ENCODE assay signal across 10 cellular contexts in the genomic region with DNA sequence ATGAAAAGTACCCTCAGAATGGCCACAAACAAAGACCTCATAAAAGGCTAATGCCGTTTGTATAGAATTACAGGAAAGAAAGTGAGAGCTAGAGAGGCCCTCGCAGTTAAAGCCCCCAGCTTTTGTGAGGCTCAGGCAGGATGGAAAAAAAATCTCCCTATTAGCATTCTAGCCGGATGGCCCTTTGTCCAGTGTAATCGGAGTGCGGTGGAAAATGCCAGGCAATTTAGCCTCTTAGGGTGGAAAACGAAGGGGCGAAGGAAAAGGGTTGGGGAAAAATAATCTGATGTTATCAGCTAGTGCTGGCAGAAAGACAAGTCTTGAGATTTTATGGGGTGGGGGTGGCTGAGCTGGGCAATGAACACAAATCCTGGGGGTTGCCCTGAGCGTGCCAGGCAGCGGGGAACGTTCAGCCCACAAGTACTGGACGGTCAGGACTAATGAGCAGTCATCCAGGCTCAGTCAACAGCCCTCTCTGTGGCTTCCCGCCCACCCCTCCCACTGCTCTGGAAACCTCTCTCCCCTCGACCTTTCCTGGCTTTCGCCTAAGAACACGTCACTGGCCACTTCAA.
DNase-seq lines count a peak whose midpoint lies in the region; FAIRE-seq and TF ChIP-seq lines count a peak whose summit lies in the region.
"Had no signal": no experiment of that assay in that cellular context is flagged by ENCODE, and none has a peak within 500 bp of the region (broad histone marks: within the 10 kb centered on the region; RNA-seq: fewer than 3 reads in every experiment).

No MANE protein-coding gene starts in this region.

- H3K27ac ChIP-seq in HEK293 (ENCODE audit: extremely low read depth, low read depth, low read length) = peak overlapping the region; percentile 40; the same call in 1 of the 2 replicates
- H3K27ac ChIP-seq in esophagus squamous epithelium = peak overlapping the region in 3 of 4 donors; percentile 38 to 53 (median 42)

- POLR2A ChIA-PET in HEK293 (lab: Yijun Ruan, JAX) = interaction anchor here (0.8 to 1.5 kb wide), 2 partner anchors 12 to 567 kb away, joined by 3 to 5 read pairs; no protein-coding TSS in a partner anchor

- H3K36me3 ChIP-seq in HEK293 (ENCODE audit: control insufficient read depth in 2 of 2, insufficient read depth in 1 of 2, low read length in 2 of 2) = no peaks in the 10 kb centered on the region
- no peaks in the 10 kb centered on the region for H3K36me3 ChIP-seq in esophagus squamous epithelium
- H3K36me3 ChIP-seq: pancreas had no signal

- no peak overlapping the region for H3K4me3 ChIP-seq in HEK293 (ENCODE audit: low read depth, low read length)
- no peak overlapping the region for H3K4me3 ChIP-seq in esophagus squamous epithelium
- H3K4me3 ChIP-seq: pancreas had no signal

- no peak for FAIRE-seq in H54 (lab: Jason Lieb, UNC)
- FAIRE-seq: kidney, pancreas had no signal

- intact Hi-C loops in esophagus squamous epithelium (cut with DNase I) = no loop called here

- CTCF ChIA-PET in HEK293 (lab: Yijun Ruan, JAX) = interaction anchor here (0.7 kb wide), 1 partner anchor 230 kb away, joined by 4 read pairs; no protein-coding TSS in a partner anchor

- H3K9me3 ChIP-seq in HEK293 (ENCODE audit: control insufficient read depth, insufficient read depth, low read depth, low read length) (no peaks in the 10 kb centered on the region), esophagus squamous epithelium (no peaks in the 10 kb centered on the region)
- H3K9me3 ChIP-seq: pancreas had no signal

- 66 to 70% methylated on average over 15 of the region's 15 CpGs for WGBS in esophagus squamous epithelium, 2 donors

- peak; percentile 54 for DNase-seq in NCI-H82 (lab: John Stamatoyannopoulos, UW)
- DNase-seq in esophagus squamous epithelium (lab: John Stamatoyannopoulos, UW) = no peak
- DNase-seq in retina = peak; percentile 79
- DNase-seq in H54 (ENCODE audit: insufficient read length, low spot score) = no peak
- DNase-seq in SK-N-DZ (ENCODE audit: low spot score) = no peak
- no peak for DNase-seq in foreskin melanocyte
- DNase-seq in activated effector memory CD4-positive, alpha-beta T cell treated with Interleukin-2 at 50 U/mL for 16 hours = no peak
- DNase-seq: kidney, pancreas had no signal

- H3K27me3 ChIP-seq in esophagus squamous epithelium = no peaks in the 10 kb centered on the region
- H3K27me3 ChIP-seq: pancreas had no signal

- TF ChIP-seq CTCF in HEK293 (tag by site-specific recombination; IDR thresholded peaks at IDR 0.05) (no peak), esophagus squamous epithelium (IDR thresholded peaks at IDR 0.05) (no peak)

- no peak for TF ChIP-seq POLR2A in esophagus squamous epithelium (IDR thresholded peaks at IDR 0.05)
- TF ChIP-seq POLR2A in H54 (IDR thresholded peaks at IDR 0.05; ENCODE audit: low read depth, low read length) = no peak

- H3K4me1 ChIP-seq in HEK293 (ENCODE audit: control insufficient read depth, insufficient read depth, low read length) = peaks cover 32% of the 10 kb centered on the region
- H3K4me1 ChIP-seq in esophagus squamous epithelium = peaks cover 7 to 77% (median 24%) of the 10 kb centered on the region in 3 donors

TF ChIP-seq in HEK293, 187 proteins besides CTCF, POLR2A, EP300 and RAD21 (continues in another document):
- TF ChIP-seq ZSCAN30 (tag by site-specific recombination; IDR thresholded peaks at IDR 0.05) (no peak), ZNF266 (tag by site-specific recombination; IDR thresholded peaks at IDR 0.05; ENCODE audit: low read depth) (no peak), RBAK (tag by site-specific recombination; IDR thresholded peaks at IDR 0.05) (no peak), SCRT1 (tag by site-specific recombination; IDR thresholded peaks at IDR 0.05; ENCODE audit: borderline replicate concordance) (no peak), SP7 (tag by site-specific recombination; IDR thresholded peaks at IDR 0.05) (peak; percentile 43), ZNF184 (tag by site-specific recombination; IDR thresholded peaks at IDR 0.05) (no peak), EGR2 (tag by site-specific recombination; IDR thresholded peaks at IDR 0.05; ENCODE audit: low read depth) (peak; percentile 95), ZNF768 (tag by site-specific recombination; IDR thresholded peaks at IDR 0.05) (no peak), ZSCAN16 (tag by site-specific recombination; IDR thresholded peaks at IDR 0.05) (peak; percentile 81; the same call in 1 of the 2 replicates), ZSCAN23 (tag by site-specific recombination; IDR thresholded peaks at IDR 0.05) (no peak), ZFP69B (tag by site-specific recombination; IDR thresholded peaks at IDR 0.05) (no peak), OSR2 (tag by site-specific recombination; IDR thresholded peaks at IDR 0.05) (0 out of 2 replicates have a peak, but pooled peaks have one; percentile 8)
- TF ChIP-seq, protein P1, sequence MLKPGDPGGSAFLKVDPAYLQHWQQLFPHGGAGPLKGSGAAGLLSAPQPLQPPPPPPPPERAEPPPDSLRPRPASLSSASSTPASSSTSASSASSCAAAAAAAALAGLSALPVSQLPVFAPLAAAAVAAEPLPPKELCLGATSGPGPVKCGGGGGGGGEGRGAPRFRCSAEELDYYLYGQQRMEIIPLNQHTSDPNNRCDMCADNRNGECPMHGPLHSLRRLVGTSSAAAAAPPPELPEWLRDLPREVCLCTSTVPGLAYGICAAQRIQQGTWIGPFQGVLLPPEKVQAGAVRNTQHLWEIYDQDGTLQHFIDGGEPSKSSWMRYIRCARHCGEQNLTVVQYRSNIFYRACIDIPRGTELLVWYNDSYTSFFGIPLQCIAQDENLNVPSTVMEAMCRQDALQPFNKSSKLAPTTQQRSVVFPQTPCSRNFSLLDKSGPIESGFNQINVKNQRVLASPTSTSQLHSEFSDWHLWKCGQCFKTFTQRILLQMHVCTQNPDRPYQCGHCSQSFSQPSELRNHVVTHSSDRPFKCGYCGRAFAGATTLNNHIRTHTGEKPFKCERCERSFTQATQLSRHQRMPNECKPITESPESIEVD (tag by site-specific recombination; IDR thresholded peaks at IDR 0.05) = peak; percentile 81
- TF ChIP-seq, protein P2, sequence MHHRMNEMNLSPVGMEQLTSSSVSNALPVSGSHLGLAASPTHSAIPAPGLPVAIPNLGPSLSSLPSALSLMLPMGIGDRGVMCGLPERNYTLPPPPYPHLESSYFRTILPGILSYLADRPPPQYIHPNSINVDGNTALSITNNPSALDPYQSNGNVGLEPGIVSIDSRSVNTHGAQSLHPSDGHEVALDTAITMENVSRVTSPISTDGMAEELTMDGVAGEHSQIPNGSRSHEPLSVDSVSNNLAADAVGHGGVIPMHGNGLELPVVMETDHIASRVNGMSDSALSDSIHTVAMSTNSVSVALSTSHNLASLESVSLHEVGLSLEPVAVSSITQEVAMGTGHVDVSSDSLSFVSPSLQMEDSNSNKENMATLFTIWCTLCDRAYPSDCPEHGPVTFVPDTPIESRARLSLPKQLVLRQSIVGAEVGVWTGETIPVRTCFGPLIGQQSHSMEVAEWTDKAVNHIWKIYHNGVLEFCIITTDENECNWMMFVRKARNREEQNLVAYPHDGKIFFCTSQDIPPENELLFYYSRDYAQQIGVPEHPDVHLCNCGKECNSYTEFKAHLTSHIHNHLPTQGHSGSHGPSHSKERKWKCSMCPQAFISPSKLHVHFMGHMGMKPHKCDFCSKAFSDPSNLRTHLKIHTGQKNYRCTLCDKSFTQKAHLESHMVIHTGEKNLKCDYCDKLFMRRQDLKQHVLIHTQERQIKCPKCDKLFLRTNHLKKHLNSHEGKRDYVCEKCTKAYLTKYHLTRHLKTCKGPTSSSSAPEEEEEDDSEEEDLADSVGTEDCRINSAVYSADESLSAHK (tag by site-specific recombination; IDR thresholded peaks at IDR 0.05) = 0 out of 2 replicates have a peak, but pooled peaks have one; percentile 33
- TF ChIP-seq, protein P3, sequence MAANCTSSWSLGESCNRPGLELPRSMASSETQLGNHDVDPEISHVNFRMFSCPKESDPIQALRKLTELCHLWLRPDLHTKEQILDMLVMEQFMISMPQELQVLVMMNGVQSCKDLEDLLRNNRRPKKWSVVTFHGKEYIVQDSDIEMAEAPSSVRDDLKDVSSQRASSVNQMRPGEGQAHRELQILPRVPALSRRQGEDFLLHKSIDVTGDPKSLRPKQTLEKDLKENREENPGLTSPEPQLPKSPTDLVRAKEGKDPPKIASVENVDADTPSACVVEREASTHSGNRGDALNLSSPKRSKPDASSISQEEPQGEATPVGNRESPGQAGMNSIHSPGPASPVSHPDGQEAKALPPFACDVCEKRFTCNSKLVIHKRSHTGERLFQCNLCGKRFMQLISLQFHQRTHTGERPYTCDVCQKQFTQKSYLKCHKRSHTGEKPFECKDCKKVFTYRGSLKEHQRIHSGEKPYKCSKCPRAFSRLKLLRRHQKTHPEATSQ (tag by site-specific recombination; IDR thresholded peaks at IDR 0.05) = no peak
- TF ChIP-seq, protein P4, sequence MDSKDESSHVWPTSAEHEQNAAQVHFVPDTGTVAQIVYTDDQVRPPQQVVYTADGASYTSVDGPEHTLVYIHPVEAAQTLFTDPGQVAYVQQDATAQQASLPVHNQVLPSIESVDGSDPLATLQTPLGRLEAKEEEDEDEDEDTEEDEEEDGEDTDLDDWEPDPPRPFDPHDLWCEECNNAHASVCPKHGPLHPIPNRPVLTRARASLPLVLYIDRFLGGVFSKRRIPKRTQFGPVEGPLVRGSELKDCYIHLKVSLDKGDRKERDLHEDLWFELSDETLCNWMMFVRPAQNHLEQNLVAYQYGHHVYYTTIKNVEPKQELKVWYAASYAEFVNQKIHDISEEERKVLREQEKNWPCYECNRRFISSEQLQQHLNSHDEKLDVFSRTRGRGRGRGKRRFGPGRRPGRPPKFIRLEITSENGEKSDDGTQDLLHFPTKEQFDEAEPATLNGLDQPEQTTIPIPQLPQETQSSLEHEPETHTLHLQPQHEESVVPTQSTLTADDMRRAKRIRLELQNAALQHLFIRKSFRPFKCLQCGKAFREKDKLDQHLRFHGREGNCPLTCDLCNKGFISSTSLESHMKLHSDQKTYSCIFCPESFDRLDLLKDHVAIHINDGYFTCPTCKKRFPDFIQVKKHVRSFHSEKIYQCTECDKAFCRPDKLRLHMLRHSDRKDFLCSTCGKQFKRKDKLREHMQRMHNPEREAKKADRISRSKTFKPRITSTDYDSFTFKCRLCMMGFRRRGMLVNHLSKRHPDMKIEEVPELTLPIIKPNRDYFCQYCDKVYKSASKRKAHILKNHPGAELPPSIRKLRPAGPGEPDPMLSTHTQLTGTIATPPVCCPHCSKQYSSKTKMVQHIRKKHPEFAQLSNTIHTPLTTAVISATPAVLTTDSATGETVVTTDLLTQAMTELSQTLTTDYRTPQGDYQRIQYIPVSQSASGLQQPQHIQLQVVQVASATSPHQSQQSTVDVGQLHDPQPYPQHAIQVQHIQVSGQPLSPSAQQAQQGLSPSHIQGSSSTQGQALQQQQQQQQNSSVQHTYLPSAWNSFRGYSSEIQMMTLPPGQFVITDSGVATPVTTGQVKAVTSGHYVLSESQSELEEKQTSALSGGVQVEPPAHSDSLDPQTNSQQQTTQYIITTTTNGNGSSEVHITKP (tag by site-specific recombination; IDR thresholded peaks at IDR 0.05) = peak; percentile 80

Comparison
In these comparisons a context has a peak if more than half of its experiments do, and no peak if none do; other contexts are left out.
1. DNase-seq: peak in NCI-H82 (single experiment) and retina (single experiment); none in esophagus squamous epithelium (single experiment), H54 (single experiment), SK-N-DZ (single experiment), foreskin melanocyte (single experiment) and activated effector memory CD4-positive, alpha-beta T cell treated with Interleukin-2 at 50 U/mL for 16 hours (single experiment).